ENCODE assay signal across 1 cellular context in genomic region chr9:94166237-94167054, GRCh38.
TF ChIP-seq lines count a peak whose summit lies in the region.

No MANE protein-coding gene starts in this region.

TF ChIP-seq in HepG2, 621 proteins besides CTCF, POLR2A, EP300 and RAD21 (continued from another document and continues in another):
- TF ChIP-seq PAXIP1 (CRISPR knock-in tag; conservative IDR thresholded peaks at IDR 0.05) (peak; percentile 30; the same call in 1 of the 2 replicates), MEIS2 (CRISPR knock-in tag; IDR thresholded peaks at IDR 0.05) (no peak; the same call in 1 of the 2 replicates), TRAFD1 (CRISPR knock-in tag; IDR thresholded peaks at IDR 0.05; ENCODE audit: borderline replicate concordance) (no peak), ZNF331 (CRISPR knock-in tag; IDR thresholded peaks at IDR 0.05) (no peak), ZNF549 (CRISPR knock-in tag; IDR thresholded peaks at IDR 0.05) (no peak), POLR2AphosphoS5 (IDR thresholded peaks at IDR 0.05; ENCODE audit: low read depth, low read length) (peak; percentile 13), KDM3A (CRISPR knock-in tag; IDR thresholded peaks at IDR 0.05; ENCODE audit: low read depth) (no peak), ELF1 (CRISPR knock-in tag; IDR thresholded peaks at IDR 0.05) (peak; percentile 60), NAIF1 (CRISPR knock-in tag; IDR thresholded peaks at IDR 0.05; ENCODE audit: borderline replicate concordance) (0 out of 2 replicates have a peak, but pooled peaks have one; percentile 80), NFYB (CRISPR knock-in tag; IDR thresholded peaks at IDR 0.05) (peak; percentile 92), ZNF562 (CRISPR knock-in tag; IDR thresholded peaks at IDR 0.05; ENCODE audit: borderline replicate concordance) (no peak), ONECUT2 (CRISPR knock-in tag; IDR thresholded peaks at IDR 0.05) (no peak), ZBTB10 (CRISPR knock-in tag; IDR thresholded peaks at IDR 0.05; ENCODE audit: borderline replicate concordance) (no peak), ZNF264 (CRISPR knock-in tag; IDR thresholded peaks at IDR 0.05) (no peak), RBFOX2 (IDR thresholded peaks at IDR 0.05; ENCODE audit: low read depth, low read length) (peak; percentile 95), NBN (conservative IDR thresholded peaks at IDR 0.05) (no peak), ZFP36 (IDR thresholded peaks at IDR 0.05; ENCODE audit: borderline replicate concordance, low read depth, low read length, partially characterized antibody) (no peak), ZNF569 (CRISPR knock-in tag; IDR thresholded peaks at IDR 0.05; ENCODE audit: borderline replicate concordance) (no peak), FOXO1 (CRISPR knock-in tag; IDR thresholded peaks at IDR 0.05) (no peak), ZNF121 (CRISPR knock-in tag; IDR thresholded peaks at IDR 0.05) (peak; percentile 26; the same call in 1 of the 2 replicates), FUBP1 (CRISPR knock-in tag; IDR thresholded peaks at IDR 0.05; ENCODE audit: borderline replicate concordance) (no peak), ZNF790 (CRISPR knock-in tag; IDR thresholded peaks at IDR 0.05; ENCODE audit: borderline replicate concordance) (peak; percentile 39; the same call in 1 of the 2 replicates), ZBTB20 (CRISPR knock-in tag; IDR thresholded peaks at IDR 0.05; ENCODE audit: borderline replicate concordance, low read depth) (no peak), ZNF318 (CRISPR knock-in tag; IDR thresholded peaks at IDR 0.05) (no peak), ZNF747 (CRISPR knock-in tag; IDR thresholded peaks at IDR 0.05; ENCODE audit: borderline replicate concordance) (no peak; the same call in 1 of the 2 replicates), STAG1 (CRISPR knock-in tag; IDR thresholded peaks at IDR 0.05) (no peak), MZF1 (CRISPR knock-in tag; IDR thresholded peaks at IDR 0.05; ENCODE audit: borderline replicate concordance) (no peak), ZFY (CRISPR knock-in tag; IDR thresholded peaks at IDR 0.05) (peak; percentile 85), ZNF263 (CRISPR knock-in tag; IDR thresholded peaks at IDR 0.05) (0 out of 2 replicates have a peak, but pooled peaks have one; percentile 18), CHD2 (IDR thresholded peaks at IDR 0.05; ENCODE audit: low read depth, low read length) (peak; percentile 81), BHLHE40 (IDR thresholded peaks at IDR 0.05; ENCODE audit: low read length) (no peak), SRF (IDR thresholded peaks at IDR 0.05; ENCODE audit: low read depth, low read length) (no peak), KAT7 (CRISPR knock-in tag; IDR thresholded peaks at IDR 0.05; ENCODE audit: borderline replicate concordance) (no peak), NFE2 (CRISPR knock-in tag; IDR thresholded peaks at IDR 0.05) (no peak), ARHGAP35 (CRISPR knock-in tag; IDR thresholded peaks at IDR 0.05; ENCODE audit: borderline replicate concordance) (no peak), STAT6 (CRISPR knock-in tag; IDR thresholded peaks at IDR 0.05; ENCODE audit: borderline replicate concordance) (no peak), ZNF24 (IDR thresholded peaks at IDR 0.05) (no peak), ZNF780A (CRISPR knock-in tag; IDR thresholded peaks at IDR 0.05) (no peak), ZC3H13 (CRISPR knock-in tag; IDR thresholded peaks at IDR 0.05) (no peak), ZNF550 (CRISPR knock-in tag; IDR thresholded peaks at IDR 0.05; ENCODE audit: borderline replicate concordance) (no peak), KDM5A (IDR thresholded peaks at IDR 0.05; ENCODE audit: borderline replicate concordance, low read length) (peak; percentile 14; the same call in 1 of the 2 replicates)
